7 cellular contexts compared by ENCODE assay signal in the genomic region with DNA sequence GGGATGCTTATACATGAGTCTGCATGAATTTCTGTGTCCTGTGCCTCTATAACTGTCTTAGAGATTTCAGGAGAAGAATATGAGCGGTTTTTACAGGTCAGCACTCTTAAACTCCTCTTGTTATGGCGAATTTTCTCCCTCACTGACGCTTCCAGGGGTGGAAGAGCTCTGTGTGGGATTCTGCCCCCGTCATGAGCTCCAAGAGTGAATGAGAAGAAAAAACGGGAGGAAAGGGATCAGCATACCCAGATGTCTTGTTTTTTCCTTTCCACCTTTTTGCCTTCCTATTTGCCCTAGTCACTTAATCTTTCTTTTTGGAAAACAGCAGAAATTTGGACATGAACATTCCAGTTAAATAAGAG. TPM values are rescaled to one million over a fixed set of nuclear protein-coding genes. Genes with fewer than 3 reads are reported as not detected.
A peak's percentile ranks its signal among the peaks of the same experiment; 100 is the strongest.
DNase-seq lines count a peak whose midpoint lies in the region; ATAC-seq and TF ChIP-seq lines count a peak whose summit lies in the region.

No MANE protein-coding gene starts in this region.

- no peaks in the 10 kb centered on the region for H3F3A ChIP-seq in smooth muscle cell (ENCODE audit: low read depth)

- H3K27me3 ChIP-seq in HAP-1 (ENCODE audit: low read depth) (peaks cover 11% of the 10 kb centered on the region; the same call in 1 of the 2 replicates), smooth muscle cell (ENCODE audit: low read depth) (no peaks in the 10 kb centered on the region)

- 1% methylated on average over 5 of the region's 5 CpGs for WGBS in smooth muscle cell (ENCODE audit: low lambda C conversion rate)

- H2AFZ ChIP-seq in smooth muscle cell (ENCODE audit: low read depth), result peak overlapping the region; percentile 91

- H3K4me3 ChIP-seq in HAP-1 (peak overlapping the region; percentile 68), smooth muscle cell (peak overlapping the region; percentile 83)

- peak overlapping the region; percentile 90 for H3K4me2 ChIP-seq in smooth muscle cell

- TF ChIP-seq CTCF in VCaP (conservative IDR thresholded peaks at IDR 0.05) (no peak), smooth muscle cell (IDR thresholded peaks at IDR 0.05; ENCODE audit: borderline replicate concordance, insufficient read depth, poor library complexity, severe bottlenecking) (no peak)

- H3K9me3 ChIP-seq in HAP-1, result no peaks in the 10 kb centered on the region
- H3K9me3 ChIP-seq in smooth muscle cell (replicated peaks; ENCODE audit: low read depth), result no peaks in the 10 kb centered on the region

- H3K9ac ChIP-seq in smooth muscle cell (ENCODE audit: low read depth), result no peak overlapping the region

- H3K27ac ChIP-seq in VCaP (peak overlapping the region; percentile 81), smooth muscle cell (ENCODE audit: low read depth) (peak overlapping the region; percentile 8)

- peaks cover 16% of the 10 kb centered on the region for H3K79me2 ChIP-seq in smooth muscle cell (ENCODE audit: low read depth)

- H3K4me1 ChIP-seq in HAP-1, result peaks cover 29% of the 10 kb centered on the region
- peaks cover 35% of the 10 kb centered on the region for H3K4me1 ChIP-seq in smooth muscle cell (ENCODE audit: low read depth)

- intact Hi-C loops in left ventricle myocardium superior (cut with micrococcal nuclease), result no loop called here

- DNase-seq in HAP-1 (ENCODE audit: low spot score in 2 of 2), result no peak
- DNase-seq in left ventricle myocardium superior, result no peak
- DNase-seq in smooth muscle cell (lab: John Stamatoyannopoulos, UW; ENCODE audit: unreplicated experiment), result no peak
- no peak for DNase-seq in stimulated activated CD4-positive, alpha-beta T cell treated with anti-CD3 and anti-CD28 coated beads, Interleukin-2, amount 100 ng/mL, for 48 hours
- no peak for DNase-seq in DMS53 treated with DMSO at 0.1 percent for 48 hours (lab: John Stamatoyannopoulos, UW; ENCODE audit: unreplicated experiment)

- peaks cover 14% of the 10 kb centered on the region for H4K20me1 ChIP-seq in smooth muscle cell (ENCODE audit: low read depth)

- H3K36me3 ChIP-seq in HAP-1 (replicated peaks), result peaks cover 18% of the 10 kb centered on the region
- H3K36me3 ChIP-seq in smooth muscle cell (ENCODE audit: low read depth), result no peaks in the 10 kb centered on the region

- ATAC-seq in left ventricle myocardium superior (peak; percentile 16), GM21737 (IDR thresholded peaks at IDR 0.05; ENCODE audit: unreplicated experiment) (no peak)

- in situ Hi-C loops in HAP-1 (cut with MboI; ENCODE audit: low sequenced_read_pairs), result no loop called here

RNA-seq across cellular contexts. Expression of a gene that starts 0.7 kb away (rescaled TPM):
- total RNA-seq in left ventricle myocardium superior (703 TPM), smooth muscle cell (26.6 and 35.7 TPM in 2 replicates)
- 37.1 and 38.3 TPM in 2 replicates for polyA plus RNA-seq in smooth muscle cell

RNA-seq across cellular contexts. Expression of a gene that starts 13.9 kb away (rescaled TPM):
- total RNA-seq in left ventricle myocardium superior (7.6 TPM), smooth muscle cell (25.8 and 36.6 TPM in 2 replicates)
- polyA plus RNA-seq in smooth muscle cell, result 6.7 and 7.6 TPM in 2 replicates

RNA-seq across cellular contexts. Expression of a gene that starts 37.5 kb away (rescaled TPM):
- total RNA-seq in left ventricle myocardium superior, result 89.0 TPM
- 26.9 and 31.1 TPM in 2 replicates for total RNA-seq in smooth muscle cell
- polyA plus RNA-seq in smooth muscle cell, result 18.0 and 25.4 TPM in 2 replicates

Comparison
In these comparisons a context has a peak if more than half of its experiments do, and no peak if none do; other contexts are left out.
1. RNA of a gene that starts 0.7 kb away (total RNA-seq): 703 TPM in left ventricle myocardium superior (single experiment); 26.6 to 35.7 TPM in smooth muscle cell; every median in the first group is over 10 times any median in the second.